Comparison of ENCODE assay signal across 19 cellular contexts in the genomic region with DNA sequence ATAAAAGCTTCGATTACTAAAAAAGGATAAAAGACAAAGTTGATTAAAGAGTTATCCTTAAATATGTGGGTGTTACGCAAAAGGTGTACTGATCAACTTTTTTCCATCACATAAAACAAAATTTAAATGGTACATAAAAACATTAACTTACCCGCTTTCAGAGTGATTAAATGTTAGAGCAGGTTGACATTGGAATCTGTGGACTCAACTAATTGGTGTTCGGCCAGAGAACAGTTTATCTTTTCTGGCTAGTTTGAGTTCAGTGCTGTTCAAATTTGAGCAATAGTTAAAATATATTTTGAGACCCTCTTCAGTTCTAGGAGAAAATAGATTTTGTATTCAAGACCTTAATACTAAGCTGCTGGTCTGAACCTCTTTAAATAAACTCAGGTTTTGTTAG. TPM values are rescaled to one million over a fixed set of nuclear protein-coding genes. Genes with fewer than 3 reads are reported as not detected.
A peak's percentile ranks its signal among the peaks of the same experiment; 100 is the strongest.
DNase-seq lines count a peak whose midpoint lies in the region; ATAC-seq and TF ChIP-seq lines count a peak whose summit lies in the region.
"Had no signal": no experiment of that assay in that cellular context is flagged by ENCODE, and none has a peak within 500 bp of the region (broad histone marks: within the 10 kb centered on the region; RNA-seq: fewer than 3 reads in every experiment).

No MANE protein-coding gene starts in this region.

- no peaks in the 10 kb centered on the region for H3K27me3 Mint-ChIP-seq in activated CD4-positive, alpha-beta memory T cell treated with anti-CD3 and anti-CD28 coated beads for 36 hours
- no peaks in the 10 kb centered on the region for H3K27me3 Mint-ChIP-seq in activated CD4-positive, alpha-beta memory T cell treated with anti-CD3 and anti-CD28 coated beads, Interleukin-2, amount 10 ng/mL, durations not matched to agents 7 days and 5 days
- peaks cover 2% of the 10 kb centered on the region; the same call in 1 of the 2 replicates for H3K27me3 Mint-ChIP-seq in HFFc6 (ENCODE audit: insufficient read depth)
- peaks cover 2% of the 10 kb centered on the region for H3K27me3 Mint-ChIP-seq in neural progenitor cell (ENCODE audit: insufficient read depth, low read depth)
- H3K27me3 Mint-ChIP-seq: activated naive CD8-positive, alpha-beta T cell treated with anti-CD3 and anti-CD28 coated beads, Interleukin-2, amount 10 ng/mL, durations not matched to agents 7 days and 5 days had no signal

- no peak overlapping the region for H3K4me3 Mint-ChIP-seq in activated CD4-positive, alpha-beta memory T cell treated with anti-CD3 and anti-CD28 coated beads for 36 hours
- H3K4me3 Mint-ChIP-seq in activated CD4-positive, alpha-beta memory T cell treated with anti-CD3 and anti-CD28 coated beads, Interleukin-2, amount 10 ng/mL, durations not matched to agents 7 days and 5 days = no peak overlapping the region
- H3K4me3 Mint-ChIP-seq in HFFc6 (no peak overlapping the region), neural progenitor cell (no peak overlapping the region)
- H3K4me3 Mint-ChIP-seq: activated naive CD8-positive, alpha-beta T cell treated with anti-CD3 and anti-CD28 coated beads, Interleukin-2, amount 10 ng/mL, durations not matched to agents 7 days and 5 days had no signal

- peaks cover 45% of the 10 kb centered on the region for H3K4me1 Mint-ChIP-seq in activated CD4-positive, alpha-beta memory T cell treated with anti-CD3 and anti-CD28 coated beads for 36 hours (ENCODE audit: low read depth)
- H3K4me1 Mint-ChIP-seq in activated CD4-positive, alpha-beta memory T cell treated with anti-CD3 and anti-CD28 coated beads, Interleukin-2, amount 10 ng/mL, durations not matched to agents 7 days and 5 days = peaks cover 5% of the 10 kb centered on the region
- H3K4me1 Mint-ChIP-seq in HFFc6 (ENCODE audit: low read depth) (peaks cover 18% of the 10 kb centered on the region), neural progenitor cell (peaks cover 19% of the 10 kb centered on the region)

- no peak for TF ChIP-seq EP300 in esophagus muscularis mucosa (IDR thresholded peaks at IDR 0.05)

- H3K4me2 ChIP-seq in neural progenitor cell = no peak overlapping the region
- H3K4me2 ChIP-seq: A549 had no signal

- H3K36me3 ChIP-seq in esophagus muscularis mucosa (peaks cover 0 to 63% (median 46%) of the 10 kb centered on the region in 4 donors), neural progenitor cell (peaks cover 5% of the 10 kb centered on the region)

- H3F3A ChIP-seq in neural progenitor cell (ENCODE audit: low read depth) = no peaks in the 10 kb centered on the region

- H3K9ac ChIP-seq in neural progenitor cell = no peak overlapping the region

- H3K4me1 ChIP-seq in esophagus muscularis mucosa = peaks cover 0 to 31% (median 28%) of the 10 kb centered on the region in 4 donors
- H3K4me1 ChIP-seq in neural progenitor cell = peaks cover 10% of the 10 kb centered on the region
- H3K4me1 ChIP-seq: A549, thyroid gland had no signal

- DNase-seq in activated CD4-positive, alpha-beta memory T cell treated with anti-CD3 and anti-CD28 coated beads for 36 hours = no peak
- no peak for DNase-seq in activated CD4-positive, alpha-beta memory T cell treated with anti-CD3 and anti-CD28 coated beads, Interleukin-2, amount 10 ng/mL, durations not matched to agents 7 days and 5 days
- DNase-seq in HFFc6 (no peak), esophagus muscularis mucosa (ENCODE audit: extremely low spot score) (no peak), neural progenitor cell (ENCODE audit: low spot score) (no peak), HuH-7.5 (ENCODE audit: low spot score) (no peak), Ammon's horn (ENCODE audit: low spot score) (no peak)
- DNase-seq: activated naive CD8-positive, alpha-beta T cell treated with anti-CD3 and anti-CD28 coated beads, Interleukin-2, amount 10 ng/mL, durations not matched to agents 7 days and 5 days; cerebellar nuclear complex; GDM1; midbrain; NCI-H1694; NCI-H510A treated with DMSO at 0.1 percent for 48 hours; OCI-M1; psoas muscle; thyroid gland had no signal

- no peak for TF ChIP-seq POLR2A in esophagus muscularis mucosa (IDR thresholded peaks at IDR 0.05; ENCODE audit: low read depth)

- no peak for ATAC-seq in GM21576 (IDR thresholded peaks at IDR 0.05; ENCODE audit: unreplicated experiment)
- ATAC-seq: A549, SK-N-SH treated with all-trans-retinoic acid at 6 μM for 48 hours had no signal

- intact Hi-C loops in activated CD4-positive, alpha-beta memory T cell treated with anti-CD3 and anti-CD28 coated beads for 36 hours (cut with micrococcal nuclease) = no loop called here
- intact Hi-C loops in esophagus muscularis mucosa (cut with DNase I) = no loop called here

- WGBS in esophagus muscularis mucosa = 43% methylated on average over 4 of the region's 4 CpGs

- CTCF ChIA-PET in activated CD4-positive, alpha-beta memory T cell treated with anti-CD3 and anti-CD28 coated beads for 36 hours (lab: Charles Lee) = no interaction called here
- CTCF ChIA-PET in activated CD4-positive, alpha-beta memory T cell treated with anti-CD3 and anti-CD28 coated beads, Interleukin-2, amount 10 ng/mL, durations not matched to agents 7 days and 5 days (lab: Charles Lee) = interaction anchor here (0.5 kb wide), 1 partner anchor 703 kb away, joined by 3 read pairs; no protein-coding TSS in a partner anchor

- H3K9me3 Mint-ChIP-seq in activated CD4-positive, alpha-beta memory T cell treated with anti-CD3 and anti-CD28 coated beads for 36 hours = peaks cover 20% of the 10 kb centered on the region
- peaks cover 16% of the 10 kb centered on the region for H3K9me3 Mint-ChIP-seq in activated CD4-positive, alpha-beta memory T cell treated with anti-CD3 and anti-CD28 coated beads, Interleukin-2, amount 10 ng/mL, durations not matched to agents 7 days and 5 days
- H3K9me3 Mint-ChIP-seq in HFFc6 (peaks cover 13% of the 10 kb centered on the region), neural progenitor cell (peaks cover 17% of the 10 kb centered on the region)

- peaks cover 28% of the 10 kb centered on the region for H3K36me3 Mint-ChIP-seq in activated CD4-positive, alpha-beta memory T cell treated with anti-CD3 and anti-CD28 coated beads for 36 hours
- H3K36me3 Mint-ChIP-seq in activated CD4-positive, alpha-beta memory T cell treated with anti-CD3 and anti-CD28 coated beads, Interleukin-2, amount 10 ng/mL, durations not matched to agents 7 days and 5 days (ENCODE audit: low read depth) = peaks cover 72% of the 10 kb centered on the region
- peaks cover 37% of the 10 kb centered on the region for H3K36me3 Mint-ChIP-seq in HFFc6 (ENCODE audit: low read depth)
- peaks cover 33% of the 10 kb centered on the region for H3K36me3 Mint-ChIP-seq in neural progenitor cell

- H3K27ac ChIP-seq in esophagus muscularis mucosa (replicated peaks in 1 of 4) (peak overlapping the region; percentile 62 to 76 (median 65)), neural progenitor cell (peak overlapping the region; percentile 38)
- H3K27ac ChIP-seq: A549, psoas muscle, thyroid gland had no signal

- H4K20me1 ChIP-seq in neural progenitor cell (ENCODE audit: low read depth) = no peaks in the 10 kb centered on the region

- H3K4me3 ChIP-seq in esophagus muscularis mucosa = peak overlapping the region in 1 of 4 donors; percentile 1
- no peak overlapping the region for H3K4me3 ChIP-seq in neural progenitor cell
- H3K4me3 ChIP-seq: A549, psoas muscle, thyroid gland had no signal

- no peak overlapping the region for H2AFZ ChIP-seq in neural progenitor cell (replicated peaks)

- TF ChIP-seq CTCF in HFFc6 (IDR thresholded peaks at IDR 0.05) = no peak
- no peak for TF ChIP-seq CTCF in esophagus muscularis mucosa (IDR thresholded peaks at IDR 0.05)
- TF ChIP-seq CTCF in neural progenitor cell (IDR thresholded peaks at IDR 0.05) = no peak

- POLR2A ChIA-PET in activated CD4-positive, alpha-beta memory T cell treated with anti-CD3 and anti-CD28 coated beads for 36 hours (lab: Charles Lee) = no interaction called here
- POLR2A ChIA-PET in activated CD4-positive, alpha-beta memory T cell treated with anti-CD3 and anti-CD28 coated beads, Interleukin-2, amount 10 ng/mL, durations not matched to agents 7 days and 5 days (lab: Charles Lee) = no interaction called here

- no peaks in the 10 kb centered on the region for H3K27me3 ChIP-seq in esophagus muscularis mucosa
- no peaks in the 10 kb centered on the region for H3K27me3 ChIP-seq in neural progenitor cell
- H3K27me3 ChIP-seq: thyroid gland had no signal

- no peaks in the 10 kb centered on the region for H3K79me2 ChIP-seq in neural progenitor cell (ENCODE audit: low read depth)

- peak overlapping the region; percentile 38 for H3K27ac Mint-ChIP-seq in activated CD4-positive, alpha-beta memory T cell treated with anti-CD3 and anti-CD28 coated beads for 36 hours
- H3K27ac Mint-ChIP-seq in activated CD4-positive, alpha-beta memory T cell treated with anti-CD3 and anti-CD28 coated beads, Interleukin-2, amount 10 ng/mL, durations not matched to agents 7 days and 5 days = no peak overlapping the region
- H3K27ac Mint-ChIP-seq in HFFc6 (peak overlapping the region; percentile 34; the same call in 1 of the 2 replicates), neural progenitor cell (no peak overlapping the region)
- H3K27ac Mint-ChIP-seq: activated naive CD8-positive, alpha-beta T cell treated with anti-CD3 and anti-CD28 coated beads, Interleukin-2, amount 10 ng/mL, durations not matched to agents 7 days and 5 days had no signal

- H3K9me3 ChIP-seq in esophagus muscularis mucosa (peaks cover 0 to 10% (median 4%) of the 10 kb centered on the region in 4 donors), neural progenitor cell (ENCODE audit: low read depth) (no peaks in the 10 kb centered on the region)
- H3K9me3 ChIP-seq: A549, psoas muscle, thyroid gland had no signal

RNA-seq across cellular contexts. Expression of a gene that starts 56.1 kb away (rescaled TPM):
- 10 to 100 TPM; 31.3 to 31.6 TPM for total RNA-seq in activated CD4-positive, alpha-beta memory T cell treated with anti-CD3 and anti-CD28 coated beads for 36 hours
- 100 to 1,000 TPM; 130 to 144 TPM for total RNA-seq in activated CD4-positive, alpha-beta memory T cell treated with anti-CD3 and anti-CD28 coated beads, Interleukin-2, amount 10 ng/mL, durations not matched to agents 7 days and 5 days
- total RNA-seq in HFFc6 (2021; fragmentation: NEBNext Ultra II Directional; extraction: Animal tissue kit (Norgen Biotek cat#: 25700)) = 10 to 100 TPM; 42.0 to 50.5 (median 47.3) TPM
- total RNA-seq in esophagus muscularis mucosa = 10 to 100 TPM; 28.3 to 73.1 (median 34.1) TPM
- 66.5 and 105 TPM in 2 replicates for total RNA-seq in neural progenitor cell (ENCODE audit: low replicate concordance)

RNA-seq across cellular contexts. Expression of a gene that starts 56.5 kb away (rescaled TPM):
- 10 to 100 TPM; 28.7 to 29.2 TPM for total RNA-seq in activated CD4-positive, alpha-beta memory T cell treated with anti-CD3 and anti-CD28 coated beads for 36 hours
- total RNA-seq in activated CD4-positive, alpha-beta memory T cell treated with anti-CD3 and anti-CD28 coated beads, Interleukin-2, amount 10 ng/mL, durations not matched to agents 7 days and 5 days = 10 to 100 TPM; 36.1 to 40.9 TPM
- total RNA-seq in HFFc6 (2021; fragmentation: NEBNext Ultra II Directional; extraction: Animal tissue kit (Norgen Biotek cat#: 25700)) = 10 to 100 TPM in 5 of 6 experiments, 1 to 10 TPM in 1; 9.3 to 12.4 (median 10.6) TPM
- total RNA-seq in esophagus muscularis mucosa = 10 to 100 TPM; 10.4 to 13.7 (median 10.7) TPM
- total RNA-seq in neural progenitor cell (ENCODE audit: low replicate concordance) = 20.8 and 39.2 TPM in 2 replicates

Comparison
In these comparisons a context has a peak if more than half of its experiments do, and no peak if none do; other contexts are left out.
1. H3K27ac Mint-ChIP-seq: peak in activated CD4-positive, alpha-beta memory T cell treated with anti-CD3 and anti-CD28 coated beads for 36 hours (single experiment) and HFFc6 (single experiment); none in activated CD4-positive, alpha-beta memory T cell treated with anti-CD3 and anti-CD28 coated beads, Interleukin-2, amount 10 ng/mL, durations not matched to agents 7 days and 5 days (single experiment) and neural progenitor cell (single experiment).